ENCODE assay signal across 1 cellular context in the genomic region with DNA sequence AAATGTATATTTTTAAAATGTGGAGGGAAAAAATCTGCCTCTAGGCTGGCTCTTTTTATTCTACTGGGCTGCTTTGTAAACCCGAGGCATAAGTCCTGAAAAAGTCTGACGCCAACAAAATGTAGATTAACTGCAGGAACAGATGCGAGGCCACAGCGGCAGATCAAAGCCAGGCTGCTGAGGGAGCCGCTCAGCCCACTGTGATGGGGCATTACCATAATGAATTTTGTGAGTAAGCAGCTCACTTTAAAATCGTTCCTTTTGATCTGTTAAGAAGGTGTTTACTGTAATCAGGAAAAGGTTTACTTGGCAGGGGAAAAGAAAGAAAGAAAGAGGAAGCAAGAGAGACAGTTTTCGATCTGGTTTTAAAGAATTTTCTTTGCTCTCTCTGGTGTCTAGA.
TF ChIP-seq lines count a peak whose summit lies in the region.

No MANE protein-coding gene starts in this region.

TF ChIP-seq in GM23338, 12 proteins besides CTCF, POLR2A, EP300 and RAD21 (continued from another document):
- TF ChIP-seq, protein P1, sequence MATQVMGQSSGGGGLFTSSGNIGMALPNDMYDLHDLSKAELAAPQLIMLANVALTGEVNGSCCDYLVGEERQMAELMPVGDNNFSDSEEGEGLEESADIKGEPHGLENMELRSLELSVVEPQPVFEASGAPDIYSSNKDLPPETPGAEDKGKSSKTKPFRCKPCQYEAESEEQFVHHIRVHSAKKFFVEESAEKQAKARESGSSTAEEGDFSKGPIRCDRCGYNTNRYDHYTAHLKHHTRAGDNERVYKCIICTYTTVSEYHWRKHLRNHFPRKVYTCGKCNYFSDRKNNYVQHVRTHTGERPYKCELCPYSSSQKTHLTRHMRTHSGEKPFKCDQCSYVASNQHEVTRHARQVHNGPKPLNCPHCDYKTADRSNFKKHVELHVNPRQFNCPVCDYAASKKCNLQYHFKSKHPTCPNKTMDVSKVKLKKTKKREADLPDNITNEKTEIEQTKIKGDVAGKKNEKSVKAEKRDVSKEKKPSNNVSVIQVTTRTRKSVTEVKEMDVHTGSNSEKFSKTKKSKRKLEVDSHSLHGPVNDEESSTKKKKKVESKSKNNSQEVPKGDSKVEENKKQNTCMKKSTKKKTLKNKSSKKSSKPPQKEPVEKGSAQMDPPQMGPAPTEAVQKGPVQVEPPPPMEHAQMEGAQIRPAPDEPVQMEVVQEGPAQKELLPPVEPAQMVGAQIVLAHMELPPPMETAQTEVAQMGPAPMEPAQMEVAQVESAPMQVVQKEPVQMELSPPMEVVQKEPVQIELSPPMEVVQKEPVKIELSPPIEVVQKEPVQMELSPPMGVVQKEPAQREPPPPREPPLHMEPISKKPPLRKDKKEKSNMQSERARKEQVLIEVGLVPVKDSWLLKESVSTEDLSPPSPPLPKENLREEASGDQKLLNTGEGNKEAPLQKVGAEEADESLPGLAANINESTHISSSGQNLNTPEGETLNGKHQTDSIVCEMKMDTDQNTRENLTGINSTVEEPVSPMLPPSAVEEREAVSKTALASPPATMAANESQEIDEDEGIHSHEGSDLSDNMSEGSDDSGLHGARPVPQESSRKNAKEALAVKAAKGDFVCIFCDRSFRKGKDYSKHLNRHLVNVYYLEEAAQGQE (IDR thresholded peaks at IDR 0.05; ENCODE audit: unreplicated experiment): no peak
- TF ChIP-seq EZH2phosphoT487 (IDR thresholded peaks at IDR 0.05; ENCODE audit: unreplicated experiment) (no peak), NANOG (IDR thresholded peaks at IDR 0.05; ENCODE audit: borderline replicate concordance) (peak; percentile 94)
